ENCODE assay signal across 14 cellular contexts in the genomic region with DNA sequence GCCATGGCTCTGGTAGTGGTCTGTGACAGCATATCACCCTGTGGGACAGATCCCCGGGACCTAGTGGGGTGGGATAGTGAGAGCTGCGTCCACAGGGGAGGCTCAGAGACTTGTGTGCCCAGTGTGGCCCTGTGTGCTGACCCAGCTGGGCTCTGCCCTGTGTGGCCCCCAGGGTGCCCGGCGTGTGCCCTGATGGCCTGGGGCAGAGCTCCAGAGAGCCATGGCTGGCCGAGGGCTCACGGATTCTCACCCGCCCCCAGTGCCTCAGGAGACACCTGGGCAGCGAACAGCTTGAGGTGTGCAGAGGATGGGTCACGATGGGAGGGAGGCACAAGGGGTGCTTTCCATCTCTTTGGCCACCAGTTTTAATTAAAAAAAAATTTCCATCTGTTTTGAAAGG. TPM values are rescaled to one million over a fixed set of nuclear protein-coding genes. Genes with fewer than 3 reads are reported as not detected.
DNase-seq lines count a peak whose midpoint lies in the region; ATAC-seq and TF ChIP-seq lines count a peak whose summit lies in the region.
"Had no signal": no experiment of that assay in that cellular context is flagged by ENCODE, and none has a peak within 500 bp of the region (broad histone marks: within the 10 kb centered on the region; RNA-seq: fewer than 3 reads in every experiment).

No MANE protein-coding gene starts in this region.

- no peak overlapping the region for H2BK15ac ChIP-seq in H9 (ENCODE audit: low read depth, low read length)
- H2BK15ac ChIP-seq in neuronal stem cell (ENCODE audit: low read length): peak overlapping the region; percentile 77

- H3T11ph ChIP-seq in H9 (ENCODE audit: low read length): no peak overlapping the region

- H3K9me3 ChIP-seq in BLaER1: no peaks in the 10 kb centered on the region
- no peaks in the 10 kb centered on the region for H3K9me3 ChIP-seq in H9 (ENCODE audit: control insufficient read depth, low read depth, low read length)
- no peaks in the 10 kb centered on the region for H3K9me3 ChIP-seq in endodermal cell (ENCODE audit: control insufficient read depth, low read length)
- peaks cover 1 to 8% of the 10 kb centered on the region in 2 donors for H3K9me3 ChIP-seq in neuronal stem cell (replicated peaks in 1 of 2; ENCODE audit: control insufficient read depth in 2 of 2, insufficient read depth in 1 of 2, low read depth in 1 of 2, low read length in 2 of 2)

- H3K4me2 ChIP-seq in BLaER1 (peak overlapping the region; percentile 86), H9 (ENCODE audit: insufficient read depth, insufficient read length, low read length) (no peak overlapping the region), neuronal stem cell (ENCODE audit: insufficient read depth, low read length, poor library complexity, severe bottlenecking) (no peak overlapping the region)

- H3K27ac Mint-ChIP-seq in H9 (peak overlapping the region in 2 of 3 experiments; percentile 47 to 75; a peak in 1 of 7 replicates), endodermal cell (peak overlapping the region; percentile 66)
- H3K27ac Mint-ChIP-seq: CD4-positive, alpha-beta memory T cell had no signal

- no peak overlapping the region for H4K5ac ChIP-seq in H9 (ENCODE audit: insufficient read length, low read depth, low read length)

- H3K27me3 ChIP-seq in BLaER1: no peaks in the 10 kb centered on the region
- H3K27me3 ChIP-seq in H9 (ENCODE audit: insufficient read depth, low read length): no peaks in the 10 kb centered on the region
- no peaks in the 10 kb centered on the region for H3K27me3 ChIP-seq in endodermal cell (ENCODE audit: control insufficient read depth, insufficient read depth, low read length, poor library complexity, severe bottlenecking)
- no peaks in the 10 kb centered on the region for H3K27me3 ChIP-seq in neuronal stem cell (ENCODE audit: control insufficient read depth in 3 of 3, insufficient read depth in 3 of 3, low read depth in 1 of 3, low read length in 3 of 3)

- H4K91ac ChIP-seq in H9 (ENCODE audit: insufficient read length, low read depth, low read length) (no peak overlapping the region), neuronal stem cell (ENCODE audit: low read depth, low read length, poor library complexity) (no peak overlapping the region)

- no peak overlapping the region for H2AK5ac ChIP-seq in H9 (ENCODE audit: insufficient read length, low read length)
- peak overlapping the region; percentile 89 for H2AK5ac ChIP-seq in neuronal stem cell (ENCODE audit: low read depth, low read length)

- H3K23ac ChIP-seq in H9 (ENCODE audit: insufficient read length, low read depth, low read length): no peak overlapping the region
- H3K23ac ChIP-seq in neuronal stem cell (ENCODE audit: low read depth, low read length, poor library complexity): peak overlapping the region; percentile 25

- H3K18ac ChIP-seq in H9 (ENCODE audit: insufficient read length, low read depth, low read length) (no peak overlapping the region), neuronal stem cell (ENCODE audit: low read length) (no peak overlapping the region)

- H3K36me3 ChIP-seq in BLaER1 (peaks cover 59% of the 10 kb centered on the region), endodermal cell (ENCODE audit: control insufficient read depth, insufficient read depth, low read length) (no peaks in the 10 kb centered on the region), neuronal stem cell (replicated peaks in 1 of 2; ENCODE audit: control insufficient read depth in 2 of 2, insufficient read depth in 2 of 2, low read length in 2 of 2) (peaks cover 2 to 3% of the 10 kb centered on the region in 2 donors)

- peaks cover 15% of the 10 kb centered on the region; the same call in 1 of the 2 replicates for H3K79me2 ChIP-seq in H9 (ENCODE audit: insufficient read depth, low read length)

- ATAC-seq in GM18861 (IDR thresholded peaks at IDR 0.05; ENCODE audit: unreplicated experiment): no peak

- H2BK120ac ChIP-seq in H9 (ENCODE audit: low read depth, low read length, poor library complexity, severe bottlenecking) (no peak overlapping the region), neuronal stem cell (ENCODE audit: low read depth, low read length) (peak overlapping the region; percentile 56)

- no CpG with 5 or more reads among the region's 9 CpGs for WGBS in H9 (ENCODE audit: extremely low coverage, insufficient read length, low lambda C conversion rate)
- WGBS in endodermal cell (ENCODE audit: insufficient coverage in 1 of 2, insufficient read length in 1 of 2), 2 experiments: 95 to 96% methylated on average over 9 of the region's 9 CpGs
- WGBS in neuronal stem cell (ENCODE audit: extremely low coverage in 2 of 2, insufficient read length in 2 of 2, insufficient replicate concordance in 1 of 2), 2 donors: no CpG with 5 or more reads among the region's 9 CpGs

- no peak overlapping the region for H3K56ac ChIP-seq in H9 (ENCODE audit: insufficient read length, low read depth, low read length)

- H3K4me1 Mint-ChIP-seq in H9 (peaks cover 49 to 53% of the 10 kb centered on the region in 2 experiments), endodermal cell (peaks cover 26% of the 10 kb centered on the region)

- H3K4ac ChIP-seq in H9 (ENCODE audit: low read depth, low read length) (no peak overlapping the region), neuronal stem cell (ENCODE audit: low read length) (no peak overlapping the region)

- H3K79me1 ChIP-seq in H9 (ENCODE audit: insufficient read depth, low read depth, low read length, poor library complexity, severe bottlenecking) (no peaks in the 10 kb centered on the region), neuronal stem cell (ENCODE audit: low read depth, low read length) (peaks cover 23% of the 10 kb centered on the region)

- H2BK5ac ChIP-seq in H9 (ENCODE audit: insufficient read length, low read length): no peak overlapping the region
- no peak overlapping the region for H2BK5ac ChIP-seq in neuronal stem cell (ENCODE audit: low read length)

- H3K27me3 Mint-ChIP-seq in H9 (ENCODE audit: low read depth): no peaks in the 10 kb centered on the region
- H3K27me3 Mint-ChIP-seq in endodermal cell (ENCODE audit: insufficient read depth): no peaks in the 10 kb centered on the region

- no peak overlapping the region for H2BK20ac ChIP-seq in H9 (ENCODE audit: low read depth, low read length, poor library complexity, severe bottlenecking)

- no peak for TF ChIP-seq CTCF in H9 (conservative IDR thresholded peaks at IDR 0.05)
- TF ChIP-seq CTCF in endodermal cell (conservative IDR thresholded peaks at IDR 0.05): no peak

- peaks cover 0 to 5% of the 10 kb centered on the region in 2 experiments; a peak in 1 of 5 replicates for H3K9me3 Mint-ChIP-seq in H9
- peaks cover 10% of the 10 kb centered on the region for H3K9me3 Mint-ChIP-seq in endodermal cell
- H3K9me3 Mint-ChIP-seq: CD4-positive, alpha-beta memory T cell had no signal

- no peak overlapping the region for H4K8ac ChIP-seq in H9 (replicated peaks; ENCODE audit: insufficient read length, low read depth, low read length)
- H4K8ac ChIP-seq in neuronal stem cell (ENCODE audit: low read depth, low read length): no peak overlapping the region

- no peak overlapping the region for H3K4me3 Mint-ChIP-seq in H9
- no peak overlapping the region for H3K4me3 Mint-ChIP-seq in endodermal cell
- H3K4me3 Mint-ChIP-seq: CD4-positive, alpha-beta memory T cell had no signal

- H4K20me1 ChIP-seq in BLaER1: peaks cover 100% of the 10 kb centered on the region
- H4K20me1 ChIP-seq in H9 (ENCODE audit: control insufficient read depth, insufficient read depth, insufficient read length): no peaks in the 10 kb centered on the region

- H3K27ac ChIP-seq in BLaER1: peak overlapping the region; percentile 51; the same call in 1 of the 2 replicates
- no peak overlapping the region for H3K27ac ChIP-seq in H9 (ENCODE audit: insufficient read length, low read depth, low read length)
- H3K27ac ChIP-seq in endodermal cell (ENCODE audit: low read depth, low read length): no peak overlapping the region
- H3K27ac ChIP-seq in neuronal stem cell (replicated peaks; ENCODE audit: low read length): no peak overlapping the region

- peaks cover 99% of the 10 kb centered on the region for H3K4me1 ChIP-seq in BLaER1
- peaks cover 9% of the 10 kb centered on the region; the same call in 1 of the 2 replicates for H3K4me1 ChIP-seq in H9 (ENCODE audit: insufficient read depth, low read length)
- H3K4me1 ChIP-seq in endodermal cell (ENCODE audit: control insufficient read depth, insufficient read depth, low read length): peaks cover 13% of the 10 kb centered on the region
- H3K4me1 ChIP-seq in neuronal stem cell (ENCODE audit: control insufficient read depth in 2 of 2, insufficient read depth in 1 of 2, low read depth in 1 of 2, low read length in 2 of 2): peaks cover 26 to 35% of the 10 kb centered on the region in 2 donors

- DNase-seq in H9 (no peak), endodermal cell (no peak), neuronal stem cell (ENCODE audit: low spot score) (no peak), RPMI8226 (no peak), SHP77 treated with DMSO at 0.1 percent for 48 hours (lab: John Stamatoyannopoulos, UW) (no peak)
- DNase-seq: 8988T; AML-193; C1 segment of cervical spinal cord; CD4-positive, alpha-beta memory T cell; DMS153; DMS79 treated with DMSO at 0.1 percent for 48 hours; EL had no signal

- H3K9ac ChIP-seq in BLaER1: peak overlapping the region; percentile 47; the same call in 1 of the 2 replicates
- no peak overlapping the region for H3K9ac ChIP-seq in H9 (ENCODE audit: extremely low read depth, insufficient read length, low read length)
- no peak overlapping the region for H3K9ac ChIP-seq in endodermal cell (ENCODE audit: extremely low read depth, low read length, poor library complexity, severe bottlenecking)
- peak overlapping the region; percentile 12 for H3K9ac ChIP-seq in neuronal stem cell (ENCODE audit: low read depth, low read length, poor library complexity)

- H3K36me3 Mint-ChIP-seq in H9 (ENCODE audit: insufficient read depth in 1 of 3, low read depth in 3 of 3) (peaks cover 7 to 12% (median 7%) of the 10 kb centered on the region in 3 experiments; a peak in 6 of 7 replicates), endodermal cell (ENCODE audit: low read depth) (peaks cover 15% of the 10 kb centered on the region)
- H3K36me3 Mint-ChIP-seq: CD4-positive, alpha-beta memory T cell had no signal

- H3K4me3 ChIP-seq in BLaER1 (peak overlapping the region; percentile 24; the same call in 1 of the 2 replicates), endodermal cell (ENCODE audit: low read length) (no peak overlapping the region), neuronal stem cell (ENCODE audit: low read length in 2 of 2) (no peak overlapping the region)

- H2BK12ac ChIP-seq in H9 (ENCODE audit: insufficient read length, low read depth, low read length) (no peak overlapping the region), neuronal stem cell (ENCODE audit: low read length) (no peak overlapping the region)

- H3K23me2 ChIP-seq in H9 (ENCODE audit: insufficient read length, low read depth, low read length, poor library complexity, severe bottlenecking): no peaks in the 10 kb centered on the region

- H2AFZ ChIP-seq in H9 (ENCODE audit: low read length): no peak overlapping the region
- no peak overlapping the region for H2AFZ ChIP-seq in neuronal stem cell (ENCODE audit: low read length)

- H3K14ac ChIP-seq in H9 (ENCODE audit: insufficient read depth, low read length): no peak overlapping the region; the same call in 1 of the 2 replicates
- H3K14ac ChIP-seq in neuronal stem cell (ENCODE audit: low read length): peak overlapping the region; percentile 73

RNA-seq across cellular contexts. Expression of a gene that starts 11.8 kb away (rescaled TPM):
- 38.4 and 41.3 TPM in 2 replicates for total RNA-seq in H9 (2021)
- total RNA-seq in endodermal cell: 10 to 100 TPM; 58.2 to 64.1 TPM
- polyA plus RNA-seq in endodermal cell (2013, experiment 1 of 2): 37.4 TPM
- 35.9 TPM for polyA plus RNA-seq in endodermal cell (2013, experiment 2 of 2)
- 32.3 TPM for polyA plus RNA-seq in neuronal stem cell (2013, experiment 1 of 2)
- 34.5 TPM for polyA plus RNA-seq in neuronal stem cell (2013, experiment 2 of 2)

RNA-seq across cellular contexts. Expression of a gene that starts 52.5 kb away (rescaled TPM):
- 46.8 and 50.5 TPM in 2 replicates for total RNA-seq in H9 (2021)
- total RNA-seq in endodermal cell: 10 to 100 TPM; 38.4 to 39.4 TPM
- polyA plus RNA-seq in endodermal cell (2013, experiment 1 of 2): 34.3 TPM
- polyA plus RNA-seq in endodermal cell (2013, experiment 2 of 2): 33.0 TPM
- polyA plus RNA-seq in neuronal stem cell (2013, experiment 1 of 2): 36.4 TPM
- 35.7 TPM for polyA plus RNA-seq in neuronal stem cell (2013, experiment 2 of 2)

Comparison
In these comparisons a context has a peak if more than half of its experiments do, and no peak if none do; other contexts are left out.
1. H3K9ac ChIP-seq: peak in BLaER1 (single experiment) and neuronal stem cell (single experiment); none in H9 (single experiment) and endodermal cell (single experiment).